13 cellular contexts compared by ENCODE assay signal in genomic region chr1:48750089-48750488, GRCh38. TPM values are rescaled to one million over a fixed set of nuclear protein-coding genes. Genes with fewer than 3 reads are reported as not detected.
DNase-seq lines count a peak whose midpoint lies in the region; ATAC-seq and TF ChIP-seq lines count a peak whose summit lies in the region.
"Had no signal": no experiment of that assay in that cellular context is flagged by ENCODE, and none has a peak within 500 bp of the region (broad histone marks: within the 10 kb centered on the region; RNA-seq: fewer than 3 reads in every experiment).

No MANE protein-coding gene starts in this region.

- peaks cover 0 to 17% (median 0%) of the 10 kb centered on the region in 3 experiments for H3K36me3 ChIP-seq in naive thymus-derived CD4-positive, alpha-beta T cell (ENCODE audit: control insufficient read depth in 2 of 3, insufficient read depth in 3 of 3, low read length in 3 of 3)
- H3K36me3 ChIP-seq: colonic mucosa had no signal

- intact Hi-C loops in naive thymus-derived CD4-positive, alpha-beta T cell (cut with micrococcal nuclease) = no loop called here
- intact Hi-C loops in CD4-positive, alpha-beta T cell (cut with DNase I, micrococcal nuclease) = no loop called here

- H3K27me3 Mint-ChIP-seq in naive thymus-derived CD4-positive, alpha-beta T cell = no peaks in the 10 kb centered on the region
- no peaks in the 10 kb centered on the region for H3K27me3 Mint-ChIP-seq in CD4-positive, alpha-beta T cell

- no peaks in the 10 kb centered on the region for H3K27me3 ChIP-seq in naive thymus-derived CD4-positive, alpha-beta T cell (ENCODE audit: control insufficient read depth in 2 of 2, insufficient read depth in 2 of 2, low read length in 2 of 2)
- H3K27me3 ChIP-seq in CD4-positive, alpha-beta T cell (ENCODE audit: control insufficient read depth, insufficient read depth, low read length) = no peaks in the 10 kb centered on the region
- H3K27me3 ChIP-seq: colonic mucosa had no signal

- no peaks in the 10 kb centered on the region for H3K9me3 ChIP-seq in naive thymus-derived CD4-positive, alpha-beta T cell (ENCODE audit: control insufficient read depth in 2 of 3, low read length in 3 of 3)
- H3K9me3 ChIP-seq in CD4-positive, alpha-beta T cell (ENCODE audit: control insufficient read depth, low read length) = no peaks in the 10 kb centered on the region
- H3K9me3 ChIP-seq: colonic mucosa had no signal

- H3K4me3 Mint-ChIP-seq in naive thymus-derived CD4-positive, alpha-beta T cell = no peak overlapping the region
- no peak overlapping the region for H3K4me3 Mint-ChIP-seq in CD4-positive, alpha-beta T cell

- POLR2A ChIA-PET in naive thymus-derived CD4-positive, alpha-beta T cell (lab: Charles Lee) = no interaction called here
- POLR2A ChIA-PET in CD4-positive, alpha-beta T cell (lab: Charles Lee) = no interaction called here

- no peak overlapping the region for H3K4me3 ChIP-seq in naive thymus-derived CD4-positive, alpha-beta T cell (ENCODE audit: low read length)
- H3K4me3 ChIP-seq: colonic mucosa had no signal

- TF ChIP-seq CTCF in CD4-positive, alpha-beta T cell (IDR thresholded peaks at IDR 0.05) = no peak

- CTCF ChIA-PET in naive thymus-derived CD4-positive, alpha-beta T cell (lab: Charles Lee) = no interaction called here
- CTCF ChIA-PET in CD4-positive, alpha-beta T cell (lab: Charles Lee) = no interaction called here

- H3K9me3 Mint-ChIP-seq in naive thymus-derived CD4-positive, alpha-beta T cell = no peaks in the 10 kb centered on the region
- H3K9me3 Mint-ChIP-seq in CD4-positive, alpha-beta T cell = no peaks in the 10 kb centered on the region

- H3K27ac ChIP-seq in naive thymus-derived CD4-positive, alpha-beta T cell (ENCODE audit: low read depth, low read length) = no peak overlapping the region
- H3K27ac ChIP-seq in CD4-positive, alpha-beta T cell (ENCODE audit: low read depth, low read length) = no peak overlapping the region
- H3K27ac ChIP-seq: colonic mucosa had no signal

- peak; percentile 94 for ATAC-seq in GM18868 (IDR thresholded peaks at IDR 0.05; ENCODE audit: unreplicated experiment)
- ATAC-seq in HG02763 (IDR thresholded peaks at IDR 0.05; ENCODE audit: unreplicated experiment) = peak; percentile 76
- ATAC-seq in HG03571 (IDR thresholded peaks at IDR 0.05; ENCODE audit: unreplicated experiment) = peak; percentile 97
- ATAC-seq in naive thymus-derived CD4-positive, alpha-beta T cell = peak; percentile 69
- ATAC-seq in CD4-positive, alpha-beta T cell (ENCODE audit: poor library complexity) = no peak

- H3K27ac Mint-ChIP-seq in naive thymus-derived CD4-positive, alpha-beta T cell = no peak overlapping the region
- H3K27ac Mint-ChIP-seq in CD4-positive, alpha-beta T cell = no peak overlapping the region

- no peak for DNase-seq in naive thymus-derived CD4-positive, alpha-beta T cell
- no peak for DNase-seq in NCI-H2029 (lab: John Stamatoyannopoulos, UW)
- DNase-seq in CD4-positive, alpha-beta T cell = no peak
- no peak for DNase-seq in stimulated activated CD4-positive, alpha-beta T cell treated with anti-CD3 and anti-CD28 coated beads, Interleukin-2, amount 100 ng/mL, for 48 hours
- DNase-seq in HK-2 (ENCODE audit: unreplicated experiment) = no peak
- DNase-seq: activated effector memory CD4-positive, alpha-beta T cell treated with anti-CD3 and anti-CD28 coated beads, Interleukin-2, amount 50 U/mL, for 16 hours; colonic mucosa; DMS153; head of caudate nucleus; OCI-M1 had no signal

- H3K4me1 ChIP-seq in naive thymus-derived CD4-positive, alpha-beta T cell (ENCODE audit: control insufficient read depth in 2 of 2, insufficient read depth in 2 of 2, low read length in 2 of 2) = no peaks in the 10 kb centered on the region
- H3K4me1 ChIP-seq: colonic mucosa had no signal

- H3K4me1 Mint-ChIP-seq in naive thymus-derived CD4-positive, alpha-beta T cell = peaks cover 0 to 14% (median 0%) of the 10 kb centered on the region in 7 donors
- no peaks in the 10 kb centered on the region for H3K4me1 Mint-ChIP-seq in CD4-positive, alpha-beta T cell (ENCODE audit: low read depth)

- peaks cover 3 to 61% (median 18%) of the 10 kb centered on the region in 5 donors for H3K36me3 Mint-ChIP-seq in naive thymus-derived CD4-positive, alpha-beta T cell
- peaks cover 34% of the 10 kb centered on the region for H3K36me3 Mint-ChIP-seq in CD4-positive, alpha-beta T cell (ENCODE audit: low read depth)

RNA-seq across cellular contexts. Expression of gene BEND5, which starts 26.6 kb away (rescaled TPM):
- 10 to 100 TPM in 2 of 5 experiments, 1 to 10 TPM in 3; 5.6 to 12.6 (median 9.9) TPM for total RNA-seq in naive thymus-derived CD4-positive, alpha-beta T cell
- 1 to 10 TPM; 3.6 to 8.4 TPM for polyA plus RNA-seq in naive thymus-derived CD4-positive, alpha-beta T cell
- total RNA-seq in CD4-positive, alpha-beta T cell = 1 to 10 TPM; 5.6 to 5.7 TPM
